ENCODE assay signal across 8 cellular contexts in genomic region chr19:18940791-18941627, GRCh38. TPM values are rescaled to one million over a fixed set of nuclear protein-coding genes. Genes with fewer than 3 reads are reported as not detected.
A peak's percentile ranks its signal among the peaks of the same experiment; 100 is the strongest.
DNase-seq lines count a peak whose midpoint lies in the region; ATAC-seq and TF ChIP-seq lines count a peak whose summit lies in the region.

HOMER3 (minus strand) TSS chr19:18941217; CDS start chr19:18938982, 2,235 bp downstream.

- no peak within 1 kb of the TSS for H3K27ac Mint-ChIP-seq in activated CD8-positive, alpha-beta T cell treated with anti-CD3 and anti-CD28 coated beads, Interleukin-2, amount 10 ng/mL, durations not matched to agents 7 days and 5 days

- CTCF ChIA-PET in activated CD8-positive, alpha-beta T cell treated with anti-CD3 and anti-CD28 coated beads, Interleukin-2, amount 10 ng/mL, durations not matched to agents 7 days and 5 days (lab: Charles Lee): no interaction called here

- H3K4me1 Mint-ChIP-seq in activated CD8-positive, alpha-beta T cell treated with anti-CD3 and anti-CD28 coated beads, Interleukin-2, amount 10 ng/mL, durations not matched to agents 7 days and 5 days (ENCODE audit: low read depth): peaks cover 5% of the 10 kb centered on the region

- peaks cover 28% of the 10 kb centered on the region for H3K27me3 Mint-ChIP-seq in activated CD8-positive, alpha-beta T cell treated with anti-CD3 and anti-CD28 coated beads, Interleukin-2, amount 10 ng/mL, durations not matched to agents 7 days and 5 days (ENCODE audit: low read depth)

- peaks cover 0 to 3% of the 10 kb centered on the region in 2 donors for H3K36me3 ChIP-seq in lung (ENCODE audit: control insufficient read depth in 2 of 2, insufficient read depth in 2 of 2, low read length in 2 of 2)

- no peaks in the 10 kb centered on the region for H3K36me3 Mint-ChIP-seq in activated CD8-positive, alpha-beta T cell treated with anti-CD3 and anti-CD28 coated beads, Interleukin-2, amount 10 ng/mL, durations not matched to agents 7 days and 5 days (ENCODE audit: low read depth)

- ATAC-seq in activated CD8-positive, alpha-beta T cell treated with anti-CD3 and anti-CD28 coated beads, Interleukin-2, amount 10 ng/mL, durations not matched to agents 7 days and 5 days: peak; percentile 82
- ATAC-seq in lung (ENCODE audit: insufficient read depth, low FRiP score) (peak; percentile 83), GM21529 (IDR thresholded peaks at IDR 0.05; ENCODE audit: unreplicated experiment) (no peak)

- no peaks in the 10 kb centered on the region for H3K9me3 ChIP-seq in lung (ENCODE audit: control insufficient read depth in 2 of 2, insufficient read depth in 1 of 2, low read length in 1 of 2)

- H3K27me3 ChIP-seq in lung (ENCODE audit: control insufficient read depth, insufficient read depth): no peaks in the 10 kb centered on the region

- no peak for TF ChIP-seq CTCF in lung (IDR thresholded peaks at IDR 0.05; ENCODE audit: control extremely low read depth, extremely low read depth)

- H3K27ac ChIP-seq in lung (ENCODE audit: low read depth in 1 of 2, low read length in 1 of 2): peak within 1 kb of the TSS; percentile 4 to 52

- H3K4me3 Mint-ChIP-seq in activated CD8-positive, alpha-beta T cell treated with anti-CD3 and anti-CD28 coated beads, Interleukin-2, amount 10 ng/mL, durations not matched to agents 7 days and 5 days: peak within 1 kb of the TSS; percentile 18

- DNase-seq in NCI-H345 (lab: John Stamatoyannopoulos, UW): peak; percentile 41
- DNase-seq in NCI-H345 treated with DMSO at 0.1 percent for 48 hours (lab: John Stamatoyannopoulos, UW; ENCODE audit: unreplicated experiment): no peak
- peak; percentile 53 for DNase-seq in NCI-H460 (ENCODE audit: extremely low read depth, low read depth)
- DNase-seq in activated CD8-positive, alpha-beta T cell treated with anti-CD3 and anti-CD28 coated beads, Interleukin-2, amount 10 ng/mL, durations not matched to agents 7 days and 5 days: peak; percentile 74
- DNase-seq in effector CD4-positive, alpha-beta T cell: peak; percentile 64
- DNase-seq in lung (ENCODE audit: low spot score): peak; percentile 78
- DNase-seq in stimulated activated CD4-positive, alpha-beta T cell treated with anti-CD3 and anti-CD28 coated beads, TNF-alpha, amount 100 ng/mL, for 1 hour (ENCODE audit: low read depth in 3 of 3, low spot score in 1 of 3): peak; percentile 24 to 80 (median 56)

- H3K4me1 ChIP-seq in lung (ENCODE audit: control insufficient read depth in 2 of 2, insufficient read depth in 2 of 2, low read length in 2 of 2): peaks cover 0 to 6% of the 10 kb centered on the region in 2 donors

- peak within 1 kb of the TSS; percentile 63 for H3K4me3 ChIP-seq in lung

- POLR2A ChIA-PET in activated CD8-positive, alpha-beta T cell treated with anti-CD3 and anti-CD28 coated beads, Interleukin-2, amount 10 ng/mL, durations not matched to agents 7 days and 5 days (lab: Charles Lee): no interaction called here

- no peaks in the 10 kb centered on the region for H3K9me3 Mint-ChIP-seq in activated CD8-positive, alpha-beta T cell treated with anti-CD3 and anti-CD28 coated beads, Interleukin-2, amount 10 ng/mL, durations not matched to agents 7 days and 5 days (ENCODE audit: insufficient read depth)

- 1% methylated on average over 57 to 81 of the region's 81 CpGs for WGBS in lung, 2 donors

RNA-seq across cellular contexts. Expression of gene HOMER3, which starts in this region (rescaled TPM):
- 17.8 and 18.1 TPM in 2 replicates for total RNA-seq in NCI-H460 (2014; rRNA removed; shearing (Covaris generic))
- polyA plus RNA-seq in NCI-H460 (2014; cell fraction: nucleus; rRNA removed): 15.7 and 17.8 TPM in 2 replicates
- total RNA-seq in activated CD8-positive, alpha-beta T cell treated with anti-CD3 and anti-CD28 coated beads, Interleukin-2, amount 10 ng/mL, durations not matched to agents 7 days and 5 days: not detected
- total RNA-seq in lung: 10 to 100 TPM; 22.0 to 24.6 TPM
- polyA plus RNA-seq in lung: 10 to 100 TPM; 23.8 to 40.2 TPM

Comparison
In these comparisons a context has a peak if more than half of its experiments do, and no peak if none do; other contexts are left out.
1. RNA of gene HOMER3 (total RNA-seq): 22.0 to 24.6 TPM in lung and 17.8 to 18.1 TPM in NCI-H460; not detected in activated CD8-positive, alpha-beta T cell treated with anti-CD3 and anti-CD28 coated beads, Interleukin-2, amount 10 ng/mL, durations not matched to agents 7 days and 5 days; every median in the first group is over 10 times any median in the second.
2. Peak in DNase-seq and ATAC-seq in activated CD8-positive, alpha-beta T cell treated with anti-CD3 and anti-CD28 coated beads, Interleukin-2, amount 10 ng/mL, durations not matched to agents 7 days and 5 days; RNA of the gene not detected or under 1 TPM.